ENCODE assay signal across 8 cellular contexts in genomic region chr19:22545751-22546150, GRCh38.
DNase-seq lines count a peak whose midpoint lies in the region; ATAC-seq and TF ChIP-seq lines count a peak whose summit lies in the region.

No MANE protein-coding gene starts in this region.

- no peaks in the 10 kb centered on the region for H3K4me1 ChIP-seq in stomach

- no peaks in the 10 kb centered on the region for H3K36me3 ChIP-seq in stomach

- 12 to 25% (median 18%) methylated on average over 5 of the region's 5 CpGs for WGBS in stomach, 5 donors

- ATAC-seq in HG02571 (IDR thresholded peaks at IDR 0.05; ENCODE audit: unreplicated experiment), result no peak

- TF ChIP-seq POLR2A in stomach (IDR thresholded peaks at IDR 0.05), result no peak

- no peak overlapping the region for H3K27ac ChIP-seq in stomach

- H3K27me3 ChIP-seq in stomach, result no peaks in the 10 kb centered on the region

- H3K4me3 ChIP-seq in AG09309 (ENCODE audit: control insufficient read depth, low read depth, low read length) (no peak overlapping the region), GM12875 (ENCODE audit: low read depth, low read length) (no peak overlapping the region), fibroblast of villous mesenchyme (ENCODE audit: low read depth, low read length) (no peak overlapping the region), stomach (no peak overlapping the region)

- peaks cover 0 to 81% (median 42%) of the 10 kb centered on the region in 4 donors for H3K9me3 ChIP-seq in stomach

- no peak for TF ChIP-seq EP300 in stomach (IDR thresholded peaks at IDR 0.05)

- DNase-seq in AG09309 (ENCODE audit: low read depth) (no peak), RKO (ENCODE audit: low spot score) (peak; percentile 69), fibroblast of villous mesenchyme (ENCODE audit: low read depth) (no peak), T1000 (lab: John Stamatoyannopoulos, UW) (no peak), stomach (no peak)
- DNase-seq in stimulated activated CD4-positive, alpha-beta T cell treated with anti-CD3 and anti-CD28 coated beads, Interleukin-15, amount 100 ng/mL, for 24 hours, result peak; percentile 51

- TF ChIP-seq CTCF in AG09309 (IDR thresholded peaks at IDR 0.05; ENCODE audit: control insufficient read depth, insufficient read depth, low read depth, low read length, missing control alignments) (peak; percentile 33), GM12875 (IDR thresholded peaks at IDR 0.05; ENCODE audit: borderline replicate concordance, insufficient read depth, low read depth, low read length) (0 out of 2 replicates have a peak, but pooled peaks have one; percentile 10), fibroblast of villous mesenchyme (IDR thresholded peaks at IDR 0.05; ENCODE audit: insufficient read depth, low read depth, low read length) (peak; percentile 16), stomach (IDR thresholded peaks at IDR 0.05) (peak in 3 of 7 experiments; percentile 20 to 54 (median 39))

- intact Hi-C loops in stomach (cut with DNase I; ENCODE audit: low total_unique reads), result no loop called here

Comparison
In these comparisons a context has a peak if more than half of its experiments do, and no peak if none do; other contexts are left out.
1. DNase-seq: peak in RKO (single experiment) and stimulated activated CD4-positive, alpha-beta T cell treated with anti-CD3 and anti-CD28 coated beads, Interleukin-15, amount 100 ng/mL, for 24 hours (single experiment); none in AG09309 (single experiment), fibroblast of villous mesenchyme (single experiment), T1000 (single experiment) and stomach (single experiment).